ENCODE assay signal across 8 cellular contexts in the genomic region with DNA sequence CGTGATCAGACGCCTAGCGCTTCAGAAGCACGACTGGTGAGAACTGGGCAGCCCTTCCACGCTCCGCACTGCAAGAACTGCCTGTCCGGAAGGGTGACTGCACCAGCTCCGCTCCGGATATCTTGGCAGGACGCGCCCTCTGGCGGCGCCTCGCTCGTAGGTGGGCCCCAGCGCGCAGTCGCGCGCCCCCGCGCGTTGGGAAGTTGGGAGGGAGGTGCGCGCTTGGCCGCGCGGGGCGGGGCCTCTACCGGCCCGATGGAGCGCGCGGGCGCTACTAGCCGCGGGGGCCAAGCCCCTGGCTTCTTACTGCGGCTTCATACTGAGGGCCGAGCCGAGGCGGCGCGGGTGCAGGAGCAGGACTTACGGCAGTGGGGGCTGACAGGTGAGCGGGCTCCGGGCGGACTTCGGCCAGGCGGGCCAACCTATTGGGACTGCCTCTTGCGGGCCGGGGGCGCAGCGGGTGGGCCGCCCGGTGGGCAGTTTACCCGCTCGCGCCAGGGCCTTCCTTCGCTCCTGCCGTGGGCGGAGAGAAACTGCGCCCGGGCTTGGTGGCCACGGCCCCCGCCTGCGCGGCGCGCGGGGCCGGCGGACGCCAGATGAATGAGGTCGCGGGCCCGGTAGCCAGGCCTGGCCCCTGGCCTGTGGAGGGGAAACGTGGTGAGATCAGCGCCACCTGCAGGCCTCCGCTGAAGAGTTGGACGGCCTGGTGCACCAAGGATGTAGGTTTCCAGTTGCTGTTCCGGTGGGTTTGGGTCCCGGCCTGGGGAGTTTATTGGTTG. TPM values are rescaled to one million over a fixed set of nuclear protein-coding genes. Genes with fewer than 3 reads are reported as not detected.
DNase-seq lines count a peak whose midpoint lies in the region; ATAC-seq and TF ChIP-seq lines count a peak whose summit lies in the region.

Gene CHD1L, plus strand, starts transcription at position 236 of the 779 bp plus-strand sequence. Its CDS starts 20 bp downstream, at position 256.

- H3K9me3 ChIP-seq in PC-9 (ENCODE audit: insufficient read depth, low read depth) (no peaks in the 10 kb centered on the region), muscle layer of duodenum (ENCODE audit: control insufficient read depth in 1 of 2, low read length in 2 of 2) (no peaks in the 10 kb centered on the region)

- H3K27me3 Mint-ChIP-seq in activated T-cell treated with anti-CD3 and anti-CD28 coated beads, Interleukin-2, amount 50 U/mL, for 24 hours, result no peaks in the 10 kb centered on the region

- peak within 1 kb of the TSS; percentile 94 for H3K4me3 Mint-ChIP-seq in activated T-cell treated with anti-CD3 and anti-CD28 coated beads, Interleukin-2, amount 50 U/mL, for 24 hours

- no TSS peak for BruUV-seq in PC-9 (replicated peaks; lab: Mats Ljungman, UMichigan)

- TF ChIP-seq CTCF in PC-9 (conservative IDR thresholded peaks at IDR 0.05), result peak; percentile 73

- no peaks in the 10 kb centered on the region for H3K9me2 ChIP-seq in PC-9 (ENCODE audit: insufficient read depth)

- H3K27me3 ChIP-seq in PC-9 (ENCODE audit: insufficient read depth, low read depth), result no peaks in the 10 kb centered on the region
- no peaks in the 10 kb centered on the region for H3K27me3 ChIP-seq in muscle layer of duodenum (ENCODE audit: low read depth, low read length)

- H3K9me3 Mint-ChIP-seq in activated T-cell treated with anti-CD3 and anti-CD28 coated beads, Interleukin-2, amount 50 U/mL, for 24 hours, result no peaks in the 10 kb centered on the region

- peak within 1 kb of the TSS; percentile 74 for H3K4me3 ChIP-seq in PC-9
- H3K4me3 ChIP-seq in muscle layer of duodenum (ENCODE audit: low read depth in 1 of 2, low read length in 2 of 2), result peak within 1 kb of the TSS; percentile 92 to 97

- peaks cover 40% of the 10 kb centered on the region for H3K4me1 Mint-ChIP-seq in activated T-cell treated with anti-CD3 and anti-CD28 coated beads, Interleukin-2, amount 50 U/mL, for 24 hours (ENCODE audit: low read depth)

- H3K79me2 ChIP-seq in PC-9 (ENCODE audit: low read depth), result peaks cover 46% of the 10 kb centered on the region

- peak; percentile 95 for DNase-seq in DMS53 treated with DMSO at 0.1 percent for 48 hours (lab: John Stamatoyannopoulos, UW; ENCODE audit: unreplicated experiment)
- DNase-seq in KBM-7, result peak; percentile 97
- peak; percentile 86 to 95 for DNase-seq in PC-9
- DNase-seq in activated T-cell treated with anti-CD3 and anti-CD28 coated beads, Interleukin-2, amount 50 U/mL, for 24 hours, result peak; percentile 95
- peak; percentile 82 to 92 for DNase-seq in stimulated activated CD8-positive, alpha-beta memory T cell treated with anti-CD3 and anti-CD28 coated beads, Interleukin-7, amount 100 ng/mL, for 4 hours (ENCODE audit: low read depth in 2 of 2)

- H4K20me1 ChIP-seq in PC-9 (ENCODE audit: insufficient read depth), result peaks cover 5% of the 10 kb centered on the region; the same call in 1 of the 2 replicates

- ATAC-seq in GM21717 (IDR thresholded peaks at IDR 0.05; ENCODE audit: unreplicated experiment), result peak; percentile 86
- peak; percentile 98 for ATAC-seq in esophagus mucosa

- POLR2A ChIA-PET in PC-9 (lab: Charles Lee; ENCODE audit: unreplicated experiment), result interaction anchor here (0.6 to 1.4 kb wide), 2 partner anchors 158 to 739 kb away, joined by 6 to 21 read pairs; no protein-coding TSS in a partner anchor

- peaks cover 11% of the 10 kb centered on the region for H3F3A ChIP-seq in PC-9 (ENCODE audit: insufficient read depth, low read depth)

- H3K4me1 ChIP-seq in PC-9 (replicated peaks; ENCODE audit: insufficient read depth) (peaks cover 40% of the 10 kb centered on the region), muscle layer of duodenum (ENCODE audit: control insufficient read depth in 1 of 2, insufficient read depth in 2 of 2, low read length in 2 of 2) (peaks cover 4 to 17% of the 10 kb centered on the region in 2 donors)

- peak within 1 kb of the TSS; percentile 97 for H2AFZ ChIP-seq in PC-9

- CTCF ChIA-PET in PC-9 (lab: Charles Lee), result interaction anchor here (0.7 kb wide), 2 partner anchors 9 to 31 kb away, joined by 3 read pairs; no protein-coding TSS in a partner anchor

- H3K27ac Mint-ChIP-seq in activated T-cell treated with anti-CD3 and anti-CD28 coated beads, Interleukin-2, amount 50 U/mL, for 24 hours, result peak within 1 kb of the TSS; percentile 86

- H3K36me3 ChIP-seq in PC-9 (ENCODE audit: low read depth) (0 out of 2 replicates have a peak, but pooled peaks cover 4% of the 10 kb centered on the region), muscle layer of duodenum (ENCODE audit: control insufficient read depth in 1 of 2, insufficient read depth in 2 of 2, low read length in 2 of 2) (no peaks in the 10 kb centered on the region)

- intact Hi-C loops in PC-9 (cut with micrococcal nuclease; ENCODE audit: unreplicated experiment), result loop anchor here (2.0 kb wide), 2 partner anchors 70 to 158 kb away; partner anchors contain the start of gene PRKAB2

- H3K36me3 Mint-ChIP-seq in activated T-cell treated with anti-CD3 and anti-CD28 coated beads, Interleukin-2, amount 50 U/mL, for 24 hours (ENCODE audit: low read depth), result peaks cover 29% of the 10 kb centered on the region

- H3K4me2 ChIP-seq in PC-9, result peak within 1 kb of the TSS; percentile 93

- peak within 1 kb of the TSS; percentile 54 for H3K27ac ChIP-seq in PC-9
- H3K27ac ChIP-seq in muscle layer of duodenum (ENCODE audit: low read length), result peak within 1 kb of the TSS; percentile 77

- in situ Hi-C loops in KBM-7 (cut with MboI; ENCODE audit: low pct_unique_long_range_greater_than_20kb, low sequenced_read_pairs), result no loop called here

RNA-seq across cellular contexts. Expression of gene CHD1L, which starts in this region (rescaled TPM):
- 31.7 and 31.8 TPM in 2 replicates for total RNA-seq in PC-9 (2021)
- 19.0 TPM for total RNA-seq in esophagus mucosa

Comparison
In these comparisons a context has a peak if more than half of its experiments do, and no peak if none do; other contexts are left out.
1. Peak in every context shown above with its lines: DNase-seq, ATAC-seq, H3K4me3 ChIP-seq and H3K27ac ChIP-seq.